20 cellular contexts compared by ENCODE assay signal in genomic region chr17:76631821-76632565, GRCh38. TPM values are rescaled to one million over a fixed set of nuclear protein-coding genes. Genes with fewer than 3 reads are reported as not detected.
DNase-seq lines count a peak whose midpoint lies in the region; ATAC-seq, FAIRE-seq and TF ChIP-seq lines count a peak whose summit lies in the region.
"Had no signal": no experiment of that assay in that cellular context is flagged by ENCODE, and none has a peak within 500 bp of the region (broad histone marks: within the 10 kb centered on the region; RNA-seq: fewer than 3 reads in every experiment).

No MANE protein-coding gene starts in this region.

- H3K9me3 ChIP-seq in PC-3 (ENCODE audit: low read length) (no peaks in the 10 kb centered on the region), parathyroid adenoma (ENCODE audit: control insufficient read depth, low read length) (no peaks in the 10 kb centered on the region), HAP-1 (no peaks in the 10 kb centered on the region)
- H3K9me3 ChIP-seq: left ventricle myocardium inferior had no signal

- in situ Hi-C loops in HAP-1 (cut with MboI; ENCODE audit: low sequenced_read_pairs) = no loop called here

- peak; percentile 61 for FAIRE-seq in GM12891 (lab: Jason Lieb, UNC)
- FAIRE-seq: colon had no signal

- intact Hi-C loops in PC-3 (cut with micrococcal nuclease) = no loop called here

- DNase-seq in GM12891 (ENCODE audit: insufficient read length, low spot score) (no peak), PC-3 (peak; percentile 43), fibroblast of mammary gland (ENCODE audit: low read depth) (peak; percentile 35), HAP-1 (ENCODE audit: low spot score in 2 of 2) (no peak), HuH-7.5 (ENCODE audit: low spot score) (no peak)
- DNase-seq: activated T-cell treated with anti-CD3 and anti-CD28 coated beads for 4 hours, AML-193, DMS153, GOT3, left ventricle myocardium inferior, NCI-H1436 treated with DMSO at 0.1 percent for 48 hours, NCI-H446 treated with DMSO at 0.1 percent for 48 hours had no signal

- POLR2A ChIA-PET in PC-3 (lab: Charles Lee; ENCODE audit: unreplicated experiment) = no interaction called here

- H3K4me1 ChIP-seq in PC-3 (ENCODE audit: insufficient read depth, low read length) (no peaks in the 10 kb centered on the region), parathyroid adenoma (peaks cover 4% of the 10 kb centered on the region), HAP-1 (no peaks in the 10 kb centered on the region; the same call in 1 of the 2 replicates)
- H3K4me1 ChIP-seq: left ventricle myocardium inferior had no signal

- no peaks in the 10 kb centered on the region for H3K36me3 ChIP-seq in PC-3 (ENCODE audit: low read depth, low read length)
- no peaks in the 10 kb centered on the region for H3K36me3 ChIP-seq in parathyroid adenoma (ENCODE audit: control insufficient read depth, insufficient read depth, low read length)
- H3K36me3 ChIP-seq in HAP-1 (replicated peaks) = no peaks in the 10 kb centered on the region
- H3K36me3 ChIP-seq: left ventricle myocardium inferior had no signal

- H3K4me2 ChIP-seq in PC-3 (ENCODE audit: low read length) = no peak overlapping the region
- no peak overlapping the region for H3K4me2 ChIP-seq in parathyroid adenoma (ENCODE audit: low read length)

- no peak overlapping the region for H3K9ac ChIP-seq in PC-3 (ENCODE audit: low read length)
- no peak overlapping the region for H3K9ac ChIP-seq in parathyroid adenoma

- H3K27ac ChIP-seq in PC-3 (ENCODE audit: low read length) (no peak overlapping the region), parathyroid adenoma (no peak overlapping the region)
- H3K27ac ChIP-seq: left ventricle myocardium inferior had no signal

- TF ChIP-seq CTCF in PC-3 (conservative IDR thresholded peaks at IDR 0.05; ENCODE audit: low read depth, low read length) (no peak), fibroblast of mammary gland (conservative IDR thresholded peaks at IDR 0.05; ENCODE audit: control insufficient read depth, insufficient read depth, low read depth, low read length) (no peak), parathyroid adenoma (IDR thresholded peaks at IDR 0.05) (no peak)

- H3F3A ChIP-seq in PC-3 (ENCODE audit: low read length, unreplicated experiment) = no peaks in the 10 kb centered on the region

- no peaks in the 10 kb centered on the region for H3K79me2 ChIP-seq in PC-3 (ENCODE audit: low read length)
- no peaks in the 10 kb centered on the region for H3K79me2 ChIP-seq in parathyroid adenoma

- CTCF ChIA-PET in PC-3 (lab: Charles Lee) = no interaction called here

- no peaks in the 10 kb centered on the region for H4K20me1 ChIP-seq in PC-3 (ENCODE audit: low read length)

- no peak for TF ChIP-seq POLR2A in GM12891 (IDR thresholded peaks at IDR 0.05; ENCODE audit: low read depth, low read length)

- no peak overlapping the region for H3K4me3 ChIP-seq in PC-3 (ENCODE audit: low read length)
- H3K4me3 ChIP-seq in fibroblast of mammary gland (ENCODE audit: control insufficient read depth, low read depth, low read length) = no peak overlapping the region
- no peak overlapping the region for H3K4me3 ChIP-seq in parathyroid adenoma (ENCODE audit: low read depth, low read length)
- no peak overlapping the region for H3K4me3 ChIP-seq in HAP-1
- H3K4me3 ChIP-seq: left ventricle myocardium inferior had no signal

- no peak for ATAC-seq in PC-3
- ATAC-seq in GM18907 (IDR thresholded peaks at IDR 0.05; ENCODE audit: unreplicated experiment) = no peak
- no peak for ATAC-seq in HG03521 (IDR thresholded peaks at IDR 0.05; ENCODE audit: unreplicated experiment)
- ATAC-seq: naive thymus-derived CD8-positive, alpha-beta T cell; Panc1; sciatic nerve had no signal

- H3K27me3 ChIP-seq in PC-3 (ENCODE audit: low read length) (no peaks in the 10 kb centered on the region), parathyroid adenoma (ENCODE audit: control insufficient read depth, insufficient read depth, low read length) (no peaks in the 10 kb centered on the region), HAP-1 (ENCODE audit: low read depth) (no peaks in the 10 kb centered on the region)

- H3K9me2 ChIP-seq in PC-3 (replicated peaks; ENCODE audit: low read length) = no peaks in the 10 kb centered on the region

- H2AFZ ChIP-seq in PC-3 (ENCODE audit: low read length) = no peak overlapping the region
- peak overlapping the region; percentile 60 for H2AFZ ChIP-seq in parathyroid adenoma

- BruUV-seq in PC-3 (replicated peaks; lab: Mats Ljungman, UMichigan) = no TSS peak

TF ChIP-seq in GM12891, 5 proteins besides CTCF, POLR2A, EP300 and RAD21:
- no peak for TF ChIP-seq SPI1 (IDR thresholded peaks at IDR 0.05; ENCODE audit: low read depth, low read length)
- TF ChIP-seq POU2F2 (IDR thresholded peaks at IDR 0.05; ENCODE audit: low read depth, low read length) = no peak
- TF ChIP-seq PAX5 (IDR thresholded peaks at IDR 0.05; ENCODE audit: insufficient read depth, low read length, severe bottlenecking) = no peak
- TF ChIP-seq TAF1 (IDR thresholded peaks at IDR 0.05; ENCODE audit: low read depth, low read length) = no peak
- no peak for TF ChIP-seq POLR2AphosphoS5 (IDR thresholded peaks at IDR 0.05; ENCODE audit: low read depth, low read length)

RNA-seq across cellular contexts. Expression of gene ST6GALNAC1, which starts 11.6 kb away (rescaled TPM):
- polyA plus RNA-seq in GM12891 (2012; ENCODE audit: low read depth, missing spikeins) = not detected
- total RNA-seq in PC-3 (2014; rRNA removed) = 2.6 and 4.1 TPM in 2 replicates
- total RNA-seq: naive thymus-derived CD8-positive, alpha-beta T cell had no signal

RNA-seq across cellular contexts. Expression of gene ST6GALNAC2, which starts 46.3 kb away (rescaled TPM):
- polyA plus RNA-seq in GM12891 (2012; ENCODE audit: low read depth, missing spikeins) = 0.13 TPM
- 1.0 and 6.4 TPM in 2 replicates for total RNA-seq in PC-3 (2014; rRNA removed)
- total RNA-seq: T-helper 1 cell treated with Interleukin-12 subunit alpha and Interleukin-12 subunit beta and Interleukin-4 antibody, amounts not matched to agents 30 ng/mL and 1 ng/mL, for 36 hours had no signal

Comparison
In these comparisons a context has a peak if more than half of its experiments do, and no peak if none do; other contexts are left out.
1. DNase-seq: peak in PC-3 (single experiment) and fibroblast of mammary gland (single experiment); none in GM12891 (single experiment), HAP-1 (0 of 2) and HuH-7.5 (single experiment).